In genomic region chr3:16069149-16069922, GRCh38 we compare ENCODE assay signal across 12 cellular contexts.
DNase-seq lines count a peak whose midpoint lies in the region; ATAC-seq, FAIRE-seq and TF ChIP-seq lines count a peak whose summit lies in the region.
"Had no signal": no experiment of that assay in that cellular context is flagged by ENCODE, and none has a peak within 500 bp of the region (broad histone marks: within the 10 kb centered on the region; RNA-seq: fewer than 3 reads in every experiment).

No MANE protein-coding gene starts in this region.

- no peak for ATAC-seq in activated CD8-positive, alpha-beta T cell treated with anti-CD3 and anti-CD28 coated beads, Interleukin-2, amount 10 ng/mL, durations not matched to agents 7 days and 5 days

- no peaks in the 10 kb centered on the region for H3K4me1 ChIP-seq in small intestine (ENCODE audit: control insufficient read depth in 2 of 2, insufficient read depth in 1 of 2, low read depth in 1 of 2, low read length in 1 of 2)
- H3K4me1 ChIP-seq: Peyer's patch had no signal

- no peak overlapping the region for H3K4me3 ChIP-seq in small intestine (ENCODE audit: low read depth in 1 of 2, low read length in 2 of 2)
- H3K4me3 ChIP-seq: Peyer's patch, tibial nerve had no signal

- CTCF ChIA-PET in RWPE1 (lab: Yijun Ruan, JAX), result interaction anchor here (0.7 kb wide), 1 partner anchor 20 kb away, joined by 3 read pairs; no protein-coding TSS in a partner anchor
- CTCF ChIA-PET in activated CD8-positive, alpha-beta T cell treated with anti-CD3 and anti-CD28 coated beads, Interleukin-2, amount 10 ng/mL, durations not matched to agents 7 days and 5 days (lab: Charles Lee), result no interaction called here

- 87 to 88% (median 87%) methylated on average over 6 of the region's 6 CpGs for WGBS in small intestine, 3 donors

- H3K27me3 ChIP-seq in small intestine (ENCODE audit: control insufficient read depth in 2 of 2, insufficient read depth in 2 of 2, low read length in 2 of 2), result no peaks in the 10 kb centered on the region
- H3K27me3 ChIP-seq: Peyer's patch, tibial nerve had no signal

- no peaks in the 10 kb centered on the region for H3K27me3 Mint-ChIP-seq in activated CD8-positive, alpha-beta T cell treated with anti-CD3 and anti-CD28 coated beads, Interleukin-2, amount 10 ng/mL, durations not matched to agents 7 days and 5 days (ENCODE audit: low read depth)

- FAIRE-seq in small intestine (lab: Jason Lieb, UNC), result no peak

- TF ChIP-seq CTCF in RWPE1 (conservative IDR thresholded peaks at IDR 0.05; ENCODE audit: low read depth), result no peak

- POLR2A ChIA-PET in RWPE1 (lab: Yijun Ruan, JAX; ENCODE audit: low non-redundant PET), result no interaction called here
- POLR2A ChIA-PET in activated CD8-positive, alpha-beta T cell treated with anti-CD3 and anti-CD28 coated beads, Interleukin-2, amount 10 ng/mL, durations not matched to agents 7 days and 5 days (lab: Charles Lee), result no interaction called here

- H3K36me3 Mint-ChIP-seq in activated CD8-positive, alpha-beta T cell treated with anti-CD3 and anti-CD28 coated beads, Interleukin-2, amount 10 ng/mL, durations not matched to agents 7 days and 5 days (ENCODE audit: low read depth), result no peaks in the 10 kb centered on the region

- no peaks in the 10 kb centered on the region for H3K36me3 ChIP-seq in small intestine (ENCODE audit: control insufficient read depth in 2 of 2, insufficient read depth in 2 of 2, low read length in 2 of 2)
- H3K36me3 ChIP-seq: Peyer's patch, tibial nerve had no signal

- H3K4me3 Mint-ChIP-seq in activated CD8-positive, alpha-beta T cell treated with anti-CD3 and anti-CD28 coated beads, Interleukin-2, amount 10 ng/mL, durations not matched to agents 7 days and 5 days, result no peak overlapping the region

- H3K27ac Mint-ChIP-seq in activated CD8-positive, alpha-beta T cell treated with anti-CD3 and anti-CD28 coated beads, Interleukin-2, amount 10 ng/mL, durations not matched to agents 7 days and 5 days, result no peak overlapping the region

- no peaks in the 10 kb centered on the region for H3K9me3 Mint-ChIP-seq in activated CD8-positive, alpha-beta T cell treated with anti-CD3 and anti-CD28 coated beads, Interleukin-2, amount 10 ng/mL, durations not matched to agents 7 days and 5 days (ENCODE audit: insufficient read depth)

- H3K27ac ChIP-seq in RWPE1 (no peak overlapping the region), small intestine (ENCODE audit: low read depth in 1 of 2, low read length in 1 of 2) (no peak overlapping the region)
- H3K27ac ChIP-seq: Peyer's patch had no signal

- no peaks in the 10 kb centered on the region for H3K4me1 Mint-ChIP-seq in activated CD8-positive, alpha-beta T cell treated with anti-CD3 and anti-CD28 coated beads, Interleukin-2, amount 10 ng/mL, durations not matched to agents 7 days and 5 days (ENCODE audit: low read depth)

- no peaks in the 10 kb centered on the region for H3K9me3 ChIP-seq in small intestine (ENCODE audit: control insufficient read depth, low read depth)
- H3K9me3 ChIP-seq: Peyer's patch, tibial nerve had no signal

- DNase-seq in GM03348 (ENCODE audit: low spot score), result peak; percentile 53
- peak; percentile 60 for DNase-seq in RWPE1 (ENCODE audit: low spot score)
- DNase-seq in fibroblast of gingiva (ENCODE audit: low read depth), result peak; percentile 84
- DNase-seq in renal cortical epithelial cell (ENCODE audit: low read depth), result peak; percentile 91
- DNase-seq in epidermal melanocyte (ENCODE audit: insufficient read length, low spot score), result no peak
- no peak for DNase-seq in activated CD8-positive, alpha-beta T cell treated with anti-CD3 and anti-CD28 coated beads, Interleukin-2, amount 10 ng/mL, durations not matched to agents 7 days and 5 days
- DNase-seq in small intestine, result no peak
- DNase-seq in activated effector memory CD4-positive, alpha-beta T cell treated with Interleukin-2 at 50 U/mL for 16 hours, result no peak
- DNase-seq: activated CD4-positive, alpha-beta T cell treated with anti-CD3 and anti-CD28 coated beads, Interleukin-2, amount 50 U/mL, for 4 hours; DND-41; Peyer's patch had no signal

Comparison
In these comparisons a context has a peak if more than half of its experiments do, and no peak if none do; other contexts are left out.
1. DNase-seq: peak in GM03348 (single experiment), RWPE1 (single experiment), fibroblast of gingiva (single experiment) and renal cortical epithelial cell (single experiment); none in epidermal melanocyte (single experiment), activated CD8-positive, alpha-beta T cell treated with anti-CD3 and anti-CD28 coated beads, Interleukin-2, amount 10 ng/mL, durations not matched to agents 7 days and 5 days (single experiment), small intestine (single experiment) and activated effector memory CD4-positive, alpha-beta T cell treated with Interleukin-2 at 50 U/mL for 16 hours (single experiment).